In genomic region chr9:94800424-94801117, GRCh38 we compare ENCODE assay signal across 10 cellular contexts.
DNase-seq lines count a peak whose midpoint lies in the region; ATAC-seq and TF ChIP-seq lines count a peak whose summit lies in the region.
"Had no signal": no experiment of that assay in that cellular context is flagged by ENCODE, and none has a peak within 500 bp of the region (broad histone marks: within the 10 kb centered on the region; RNA-seq: fewer than 3 reads in every experiment).

No MANE protein-coding gene starts in this region.

- H3K27ac ChIP-seq in ascending aorta (peak overlapping the region; percentile 94 to 96), smooth muscle cell (ENCODE audit: low read depth) (peak overlapping the region; percentile 97)
- H3K27ac ChIP-seq: cardiac muscle cell had no signal

- H3K27me3 ChIP-seq in ascending aorta (no peaks in the 10 kb centered on the region), smooth muscle cell (ENCODE audit: low read depth) (no peaks in the 10 kb centered on the region)
- H3K27me3 ChIP-seq: cardiac muscle cell had no signal

- H3K9me3 ChIP-seq in ascending aorta (no peaks in the 10 kb centered on the region), smooth muscle cell (replicated peaks; ENCODE audit: low read depth) (no peaks in the 10 kb centered on the region)

- peaks cover 47% of the 10 kb centered on the region for H3F3A ChIP-seq in smooth muscle cell (ENCODE audit: low read depth)

- ATAC-seq in HG03139 (IDR thresholded peaks at IDR 0.05; ENCODE audit: unreplicated experiment) (no peak), GM21360 (IDR thresholded peaks at IDR 0.05; ENCODE audit: unreplicated experiment) (no peak)

- 82% methylated on average over 8 of the region's 8 CpGs for WGBS in smooth muscle cell (ENCODE audit: low lambda C conversion rate)

- H4K20me1 ChIP-seq in smooth muscle cell (ENCODE audit: low read depth) = no peaks in the 10 kb centered on the region

- H3K9ac ChIP-seq in smooth muscle cell (ENCODE audit: low read depth) = peak overlapping the region; percentile 48

- TF ChIP-seq CTCF in ascending aorta (IDR thresholded peaks at IDR 0.05) (no peak), smooth muscle cell (IDR thresholded peaks at IDR 0.05; ENCODE audit: borderline replicate concordance, insufficient read depth, poor library complexity, severe bottlenecking) (no peak)

- H3K4me3 ChIP-seq in ascending aorta (peak overlapping the region; percentile 12 to 53), smooth muscle cell (no peak overlapping the region)
- H3K4me3 ChIP-seq: cardiac muscle cell had no signal

- peak overlapping the region; percentile 60 for H3K4me2 ChIP-seq in smooth muscle cell

- H3K36me3 ChIP-seq in ascending aorta (no peaks in the 10 kb centered on the region), smooth muscle cell (ENCODE audit: low read depth) (no peaks in the 10 kb centered on the region)
- H3K36me3 ChIP-seq: cardiac muscle cell had no signal

- DNase-seq in HCEC 1CT (peak; percentile 4), ascending aorta (ENCODE audit: low spot score in 2 of 2) (peak in 1 of 2 donors; percentile 75), iris pigment epithelial cell (ENCODE audit: low read depth) (peak; percentile 57), smooth muscle cell (lab: John Stamatoyannopoulos, UW; ENCODE audit: unreplicated experiment) (no peak), NCI-H446 treated with DMSO at 0.1 percent for 48 hours (lab: John Stamatoyannopoulos, UW) (no peak), SKM-1 treated with dmso at 0.1 percent for 144 hours (lab: John Stamatoyannopoulos, UW; ENCODE audit: unreplicated experiment) (no peak)
- DNase-seq: head of caudate nucleus had no signal

- intact Hi-C loops in ascending aorta (cut with DNase I) = loop anchor here (2.0 to 5.0 kb wide), 3 partner anchors 18 to 222 kb away; no protein-coding TSS in a partner anchor

- H3K79me2 ChIP-seq in smooth muscle cell (ENCODE audit: low read depth) = peaks cover 5% of the 10 kb centered on the region

- H3K4me1 ChIP-seq in ascending aorta = peaks cover 15 to 62% of the 10 kb centered on the region in 2 donors
- peaks cover 38% of the 10 kb centered on the region for H3K4me1 ChIP-seq in smooth muscle cell (ENCODE audit: low read depth)

- H2AFZ ChIP-seq in smooth muscle cell (ENCODE audit: low read depth) = no peak overlapping the region

Comparison
In these comparisons a context has a peak if more than half of its experiments do, and no peak if none do; other contexts are left out.
1. DNase-seq: peak in HCEC 1CT (single experiment) and iris pigment epithelial cell (single experiment); none in smooth muscle cell (single experiment), NCI-H446 treated with DMSO at 0.1 percent for 48 hours (single experiment) and SKM-1 treated with dmso at 0.1 percent for 144 hours (single experiment).